In the genomic region with DNA sequence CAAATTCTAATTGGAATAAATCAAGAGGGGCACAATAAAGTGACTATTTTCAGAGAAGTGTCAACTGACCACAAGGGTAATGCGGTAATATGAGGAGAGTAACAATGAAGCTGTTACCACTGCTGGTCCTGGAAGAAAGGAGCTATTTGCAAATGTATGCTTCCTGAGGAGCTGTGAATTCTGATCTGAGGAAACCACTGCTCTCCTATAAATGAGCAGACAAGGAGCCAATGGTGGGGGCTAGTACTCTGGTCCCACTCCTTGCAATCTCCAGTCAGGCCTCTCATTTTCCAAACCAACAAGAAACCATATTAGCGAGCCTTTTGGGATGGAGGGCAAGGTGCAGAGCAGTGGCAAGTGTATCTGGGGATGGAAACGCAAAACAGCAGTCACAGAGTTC, we compare ENCODE assay signal across 28 cellular contexts.
"Had no signal": no experiment of that assay in that cellular context is flagged by ENCODE, and none has a peak within 500 bp of the region (broad histone marks: within the 10 kb centered on the region; RNA-seq: fewer than 3 reads in every experiment).

No MANE protein-coding gene starts in this region.

- H3K36me3 ChIP-seq: esophagus squamous epithelium, heart right ventricle, left ventricle myocardium inferior, right atrium auricular region, upper lobe of left lung, vagina had no signal

- H3K4me2 ChIP-seq: smooth muscle cell had no signal

- H3K27ac ChIP-seq: epithelial cell of prostate, esophagus squamous epithelium, heart right ventricle, left ventricle myocardium inferior, right atrium auricular region, upper lobe of left lung, vagina had no signal

- H3K4me1 ChIP-seq: esophagus squamous epithelium, heart right ventricle, left ventricle myocardium inferior, right atrium auricular region, upper lobe of left lung, vagina had no signal

- ATAC-seq: activated CD4-positive, alpha-beta T cell treated with anti-CD3 and anti-CD28 coated beads for 36 hours; activated CD8-positive, alpha-beta memory T cell treated with anti-CD3 and anti-CD28 coated beads, Interleukin-2, amount 10 ng/mL, durations not matched to agents 7 days and 5 days; activated CD8-positive, alpha-beta T cell treated with anti-CD3 and anti-CD28 coated beads, Interleukin-2, amount 10 ng/mL, durations not matched to agents 7 days and 5 days; activated naive CD8-positive, alpha-beta T cell treated with anti-CD3 and anti-CD28 coated beads, Interleukin-2, amount 50 U/mL, for 24 hours; heart right ventricle; naive thymus-derived CD8-positive, alpha-beta T cell; stimulated activated memory B cell treated with anti-CD40 and anti-IgM and Interleukin-4, amounts not matched to agents 10 μg/mL and 1 μg/mL and 100 μg/mL, for 72 hours; stimulated activated naive CD8-positive, alpha-beta T cell treated with anti-CD3 and anti-CD28 coated beads, Interleukin-15, amount 100 ng/mL, for 72 hours had no signal

- FAIRE-seq: colon, endometrium, islet of Langerhans had no signal

- H3K27me3 ChIP-seq: esophagus squamous epithelium, heart right ventricle, right atrium auricular region, upper lobe of left lung, vagina had no signal

- H3K9me3 ChIP-seq: esophagus squamous epithelium, heart right ventricle, left ventricle myocardium inferior, right atrium auricular region, upper lobe of left lung, vagina had no signal

- H3K4me3 ChIP-seq: esophagus squamous epithelium, heart right ventricle, left ventricle myocardium inferior, right atrium auricular region, smooth muscle cell, upper lobe of left lung, vagina had no signal

- DNase-seq: activated CD4-positive, alpha-beta T cell treated with anti-CD3 and anti-CD28 coated beads for 36 hours; activated CD4-positive, CD25-positive, alpha-beta regulatory T cell; activated CD8-positive, alpha-beta memory T cell treated with anti-CD3 and anti-CD28 coated beads, Interleukin-2, amount 10 ng/mL, durations not matched to agents 7 days and 5 days; activated CD8-positive, alpha-beta T cell treated with anti-CD3 and anti-CD28 coated beads, Interleukin-2, amount 10 ng/mL, durations not matched to agents 7 days and 5 days; activated naive CD8-positive, alpha-beta T cell treated with anti-CD3 and anti-CD28 coated beads, Interleukin-2, amount 50 U/mL, for 24 hours; activated T-cell treated with anti-CD3 and anti-CD28 coated beads, Interleukin-2, amount 50 U/mL, for 48 hours; dermis blood vessel endothelial cell; effector CD4-positive, alpha-beta T cell; esophagus squamous epithelium; foreskin melanocyte; heart right ventricle; left ventricle myocardium inferior; midbrain; naive thymus-derived CD8-positive, alpha-beta T cell; stimulated activated CD4-positive, alpha-beta T cell treated with anti-CD3 and anti-CD28 coated beads, Interleukin-1b, Interleukin-23, amount 100 ng/mL, for 48 hours; stimulated activated CD4-positive, alpha-beta T cell treated with anti-CD3 and anti-CD28 coated beads, Interleukin-4, amount 100 ng/mL, for 4 hours; stimulated activated CD8-positive, alpha-beta memory T cell treated with anti-CD3 and anti-CD28 coated beads, Interleukin-4, amount 100 ng/mL, for 48 hours; stimulated activated naive CD8-positive, alpha-beta T cell treated with anti-CD3 and anti-CD28 coated beads, Interleukin-15, amount 100 ng/mL, for 72 hours; substantia nigra; upper lobe of left lung had no signal
